ENCODE assay signal across 4 cellular contexts in the genomic region with DNA sequence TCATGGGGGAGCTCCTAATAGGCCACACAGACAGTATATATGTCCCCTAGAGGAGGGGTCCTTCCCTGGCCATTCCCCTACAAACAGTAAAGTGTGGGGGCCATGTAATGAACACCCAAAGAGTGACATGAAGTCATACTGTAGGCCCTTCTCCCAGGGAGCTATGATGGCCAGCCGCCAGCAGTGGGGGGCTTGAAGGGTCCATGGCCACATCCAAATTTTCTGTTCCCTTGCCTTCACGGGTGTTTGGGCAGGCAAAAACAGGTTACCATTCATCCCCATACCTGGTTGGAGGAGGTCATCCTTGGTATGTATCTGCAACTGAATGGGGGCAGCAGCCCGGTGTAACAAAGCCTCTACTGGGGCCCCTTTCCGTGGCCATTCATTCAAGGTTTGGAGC.
"Had no signal": no experiment of that assay in that cellular context is flagged by ENCODE, and none has a peak within 500 bp of the region (broad histone marks: within the 10 kb centered on the region; RNA-seq: fewer than 3 reads in every experiment).

No MANE protein-coding gene starts in this region.

- DNase-seq: IMR-90, KBM-7 had no signal

- H3K4me3 ChIP-seq: K562 had no signal

- H3K27ac ChIP-seq: HL-60 had no signal
